ENCODE assay signal across 8 cellular contexts in the genomic region with DNA sequence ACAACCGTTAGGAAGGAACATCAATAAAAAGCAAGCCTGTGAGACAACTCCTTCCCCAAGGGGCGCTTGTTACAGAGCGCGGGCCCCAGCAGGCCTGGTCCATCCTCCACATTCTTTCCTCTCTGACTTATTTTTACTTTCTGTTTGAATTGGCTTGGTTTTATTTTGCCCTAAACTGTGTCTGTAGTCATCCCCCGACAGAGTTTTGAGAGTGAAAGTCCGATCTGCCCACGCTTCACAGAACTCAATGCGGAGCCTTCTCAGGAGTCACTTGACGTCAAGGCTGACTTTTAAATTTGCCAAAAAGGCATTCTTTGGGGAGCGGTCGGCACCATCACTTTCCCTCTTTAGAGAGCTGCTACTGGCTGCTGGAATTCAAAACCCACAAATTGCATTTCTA.
DNase-seq lines count a peak whose midpoint lies in the region; ATAC-seq and FAIRE-seq lines count a peak whose summit lies in the region.

No MANE protein-coding gene starts in this region.

- peak; percentile 92 for ATAC-seq in GM19397 (IDR thresholded peaks at IDR 0.05; ENCODE audit: unreplicated experiment)
- ATAC-seq in HG03469 (IDR thresholded peaks at IDR 0.05; ENCODE audit: unreplicated experiment), result peak; percentile 97
- peak; percentile 87 for ATAC-seq in left ventricle myocardium superior

- intact Hi-C loops in left ventricle myocardium superior (cut with micrococcal nuclease), result no loop called here

- FAIRE-seq in RCC 7860 (lab: Jason Lieb, UNC), result no peak

- DNase-seq in A172 (ENCODE audit: low spot score) (peak; percentile 15), left ventricle myocardium superior (peak; percentile 45), NCI-H2196 treated with DMSO at 0.1 percent for 48 hours (lab: John Stamatoyannopoulos, UW; ENCODE audit: unreplicated experiment) (no peak), RCC 7860 (ENCODE audit: low spot score) (no peak)
- DNase-seq in activated effector memory CD4-positive, alpha-beta T cell treated with Interleukin-2 at 50 U/mL for 16 hours, result peak; percentile 36
- peak; percentile 63 to 70 for DNase-seq in stimulated activated CD4-positive, alpha-beta T cell treated with anti-CD3 and anti-CD28 coated beads, Interleukin-2, amount 100 ng/mL, for 48 hours

Comparison
In these comparisons a context has a peak if more than half of its experiments do, and no peak if none do; other contexts are left out.
1. DNase-seq: peak in A172 (single experiment), activated effector memory CD4-positive, alpha-beta T cell treated with Interleukin-2 at 50 U/mL for 16 hours (single experiment), left ventricle myocardium superior (single experiment) and stimulated activated CD4-positive, alpha-beta T cell treated with anti-CD3 and anti-CD28 coated beads, Interleukin-2, amount 100 ng/mL, for 48 hours (2 of 2); none in NCI-H2196 treated with DMSO at 0.1 percent for 48 hours (single experiment) and RCC 7860 (single experiment).
2. Peak in every context shown above with its lines, with median percentiles within 50 percentile points of each other: ATAC-seq.